In genomic region chr12:22380029-22380428, GRCh38 we compare ENCODE assay signal across 26 cellular contexts. TPM values are rescaled to one million over a fixed set of nuclear protein-coding genes. Genes with fewer than 3 reads are reported as not detected.
"Had no signal": no experiment of that assay in that cellular context is flagged by ENCODE, and none has a peak within 500 bp of the region (broad histone marks: within the 10 kb centered on the region; RNA-seq: fewer than 3 reads in every experiment).

No MANE protein-coding gene starts in this region.

- H3K4me1 ChIP-seq: body of pancreas, lower lobe of right lung, neural progenitor cell, parathyroid adenoma, psoas muscle had no signal

- H3K4me3 ChIP-seq: body of pancreas, coronary artery, dorsolateral prefrontal cortex, heart left ventricle, lower lobe of right lung, neural progenitor cell, psoas muscle, sigmoid colon, thoracic aorta had no signal

- H3K79me2 ChIP-seq: parathyroid adenoma had no signal

- H3K4me2 ChIP-seq: neural progenitor cell had no signal

- H3K36me3 ChIP-seq: heart left ventricle, lower lobe of right lung, neural progenitor cell, sigmoid colon, thoracic aorta had no signal

- DNase-seq: activated CD4-positive, alpha-beta T cell treated with anti-CD3 and anti-CD28 coated beads for 4 hours; activated CD4-positive, alpha-beta T cell treated with anti-CD3 and anti-CD28 coated beads, Interleukin-2, amount 50 U/mL, for 4 hours; activated effector memory CD4-positive, alpha-beta T cell treated with Interleukin-2 at 50 U/mL for 16 hours; activated naive CD4-positive, alpha-beta T cell treated with Interleukin-2 at 50 U/mL for 16 hours; activated T-cell treated with anti-CD3 and anti-CD28 coated beads for 4 hours; anterior cingulate cortex; body of pancreas; cerebellar nuclear complex; dorsolateral prefrontal cortex; effector memory CD8-positive, alpha-beta T cell; heart left ventricle; kidney glomerular epithelial cell; lower lobe of right lung; mesenchymal stem cell; naive thymus-derived CD8-positive, alpha-beta T cell; occipital lobe; psoas muscle; sigmoid colon; small intestine; stimulated activated CD4-positive, alpha-beta T cell treated with anti-CD3 and anti-CD28 coated beads, Interleukin-4, amount 100 ng/mL, for 24 hours; T-helper 9 cell had no signal

- H3K27me3 ChIP-seq: body of pancreas, dorsolateral prefrontal cortex, heart left ventricle, neural progenitor cell, sigmoid colon had no signal

- H3K27ac ChIP-seq: body of pancreas, coronary artery, dorsolateral prefrontal cortex, heart left ventricle, lower lobe of right lung, neural progenitor cell, parathyroid adenoma, psoas muscle, sigmoid colon, thoracic aorta had no signal

- H3K9ac ChIP-seq: neural progenitor cell, parathyroid adenoma had no signal

- H3K9me3 ChIP-seq: body of pancreas, lower lobe of right lung, psoas muscle, sigmoid colon, thoracic aorta had no signal

- H2AFZ ChIP-seq: neural progenitor cell, parathyroid adenoma had no signal

RNA-seq across cellular contexts. Expression of gene ST8SIA1, which starts 45.5 kb away (rescaled TPM):
- total RNA-seq: left lobe of liver had no signal
